Comparison of ENCODE assay signal across 11 cellular contexts in genomic region chr2:46780801-46781445, GRCh38.
DNase-seq lines count a peak whose midpoint lies in the region; TF ChIP-seq lines count a peak whose summit lies in the region.
"Had no signal": no experiment of that assay in that cellular context is flagged by ENCODE, and none has a peak within 500 bp of the region (broad histone marks: within the 10 kb centered on the region; RNA-seq: fewer than 3 reads in every experiment).

No MANE protein-coding gene starts in this region.

- no peaks in the 10 kb centered on the region for H3K27me3 ChIP-seq in dorsolateral prefrontal cortex
- no peaks in the 10 kb centered on the region for H3K27me3 ChIP-seq in muscle layer of colon (ENCODE audit: control insufficient read depth in 1 of 2, insufficient read depth in 2 of 2, low read length in 2 of 2)
- H3K27me3 ChIP-seq: upper lobe of left lung had no signal

- H3K36me3 ChIP-seq in muscle layer of colon (ENCODE audit: insufficient read depth, low read length) = no peaks in the 10 kb centered on the region
- H3K36me3 ChIP-seq: upper lobe of left lung had no signal

- H3K27ac ChIP-seq in dorsolateral prefrontal cortex (peak overlapping the region in 4 of 59 donors; percentile 6 to 30 (median 20)), muscle layer of colon (ENCODE audit: low read depth, low read length) (peak overlapping the region; percentile 82)

- no peaks in the 10 kb centered on the region for H3K9me3 ChIP-seq in muscle layer of colon (ENCODE audit: low read length)
- H3K9me3 ChIP-seq: upper lobe of left lung had no signal

- H3K9ac ChIP-seq in muscle layer of colon (ENCODE audit: low read length) = no peak overlapping the region

- peak in 35 of 56 donors; percentile 8 to 50 (median 32) for TF ChIP-seq CTCF in dorsolateral prefrontal cortex (IDR thresholded peaks at IDR 0.05 in 54 of 56, conservative IDR thresholded peaks at IDR 0.05 in 2 of 56; ENCODE audit: low read depth in 1 of 56, partially characterized antibody in 56 of 56)

- peak; percentile 63 for DNase-seq in AG20443 (ENCODE audit: low spot score)
- peak; percentile 26 for DNase-seq in NCI-H1694 (lab: John Stamatoyannopoulos, UW)
- DNase-seq in dorsolateral prefrontal cortex = peak in 3 of 10 donors; percentile 36 to 54 (median 50)
- no peak for DNase-seq in SKM-1 treated with dmso at 0.1 percent for 144 hours (lab: John Stamatoyannopoulos, UW; ENCODE audit: unreplicated experiment)
- DNase-seq in DMS153 (lab: John Stamatoyannopoulos, UW) = no peak
- no peak for DNase-seq in kidney tubule cell (ENCODE audit: low spot score)
- DNase-seq in 8988T = no peak
- DNase-seq: CD8-positive, alpha-beta T cell had no signal

- intact Hi-C loops in dorsolateral prefrontal cortex (cut with DNase I) = no loop called here

- H3K4me1 ChIP-seq in muscle layer of colon (ENCODE audit: insufficient read depth, low read length) = peaks cover 34% of the 10 kb centered on the region

- H3K4me3 ChIP-seq in dorsolateral prefrontal cortex (peak overlapping the region in 17 of 59 donors; percentile 1 to 41 (median 20)), muscle layer of colon (ENCODE audit: low read depth in 1 of 2, low read length in 2 of 2) (peak overlapping the region; percentile 22 to 30)
- H3K4me3 ChIP-seq: skin epidermis, upper lobe of left lung had no signal

Comparison
In these comparisons a context has a peak if more than half of its experiments do, and no peak if none do; other contexts are left out.
1. DNase-seq: peak in AG20443 (single experiment) and NCI-H1694 (single experiment); none in SKM-1 treated with dmso at 0.1 percent for 144 hours (single experiment), DMS153 (single experiment), kidney tubule cell (single experiment) and 8988T (single experiment).